1 cellular context compared by ENCODE assay signal in the genomic region with DNA sequence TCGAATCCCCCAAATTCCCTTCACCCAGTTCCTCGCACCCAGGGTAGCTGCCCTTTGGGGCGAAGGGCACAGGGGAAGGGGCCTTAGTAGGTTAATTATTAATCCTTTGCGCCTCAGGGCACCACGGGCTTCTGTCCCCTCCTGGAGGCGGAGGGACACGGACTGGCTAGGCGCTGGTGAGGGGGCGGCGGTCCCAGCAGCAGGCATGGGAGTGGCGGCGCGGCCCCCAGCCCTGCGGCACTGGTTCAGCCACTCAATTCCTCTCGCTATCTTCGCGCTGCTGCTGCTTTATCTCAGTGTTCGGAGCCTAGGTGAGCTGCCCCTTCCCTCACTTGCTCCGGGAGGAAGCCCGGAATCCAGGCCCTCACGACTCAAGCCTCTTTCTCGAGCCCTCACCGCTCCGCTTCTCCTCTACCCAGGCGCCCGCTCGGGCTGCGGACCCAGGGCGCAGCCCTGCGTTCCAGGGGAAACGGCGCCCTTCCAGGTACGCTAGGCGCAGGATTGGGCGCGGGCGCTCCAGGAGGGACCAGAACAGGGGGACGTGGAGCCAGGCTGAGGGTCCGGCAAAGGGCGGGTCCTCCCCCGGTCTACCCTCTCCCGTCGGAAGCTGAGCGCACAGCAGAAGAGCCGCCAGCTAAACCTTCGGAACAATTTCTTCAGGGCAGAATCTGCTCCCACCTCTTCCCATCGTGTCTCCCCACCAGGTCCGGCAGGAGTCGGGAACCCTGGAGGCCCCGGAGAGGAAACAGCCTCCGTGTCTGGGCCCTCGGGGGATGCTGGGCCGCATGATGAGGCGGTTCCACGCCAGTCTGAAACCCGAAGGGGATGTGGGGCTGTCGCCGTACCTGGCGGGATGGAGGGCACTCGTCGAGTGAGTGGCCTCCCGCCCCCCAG.
TF ChIP-seq lines count a peak whose summit lies in the region.

TSS of gene GLTPD2 (plus strand) at position 158 of the 894 bp plus-strand sequence. CDS start at position 206, 48 bp downstream.

TF ChIP-seq in HepG2, 621 proteins besides CTCF, POLR2A, EP300 and RAD21 (continued from another document and continues in another):
- TF ChIP-seq, protein P1, sequence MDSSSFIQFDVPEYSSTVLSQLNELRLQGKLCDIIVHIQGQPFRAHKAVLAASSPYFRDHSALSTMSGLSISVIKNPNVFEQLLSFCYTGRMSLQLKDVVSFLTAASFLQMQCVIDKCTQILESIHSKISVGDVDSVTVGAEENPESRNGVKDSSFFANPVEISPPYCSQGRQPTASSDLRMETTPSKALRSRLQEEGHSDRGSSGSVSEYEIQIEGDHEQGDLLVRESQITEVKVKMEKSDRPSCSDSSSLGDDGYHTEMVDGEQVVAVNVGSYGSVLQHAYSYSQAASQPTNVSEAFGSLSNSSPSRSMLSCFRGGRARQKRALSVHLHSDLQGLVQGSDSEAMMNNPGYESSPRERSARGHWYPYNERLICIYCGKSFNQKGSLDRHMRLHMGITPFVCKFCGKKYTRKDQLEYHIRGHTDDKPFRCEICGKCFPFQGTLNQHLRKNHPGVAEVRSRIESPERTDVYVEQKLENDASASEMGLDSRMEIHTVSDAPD (CRISPR knock-in tag; IDR thresholded peaks at IDR 0.05), result no peak
- TF ChIP-seq ZNF292 (CRISPR knock-in tag; IDR thresholded peaks at IDR 0.05; ENCODE audit: borderline replicate concordance, low read depth) (peak; percentile 52; the same call in 1 of the 2 replicates), ZNF670 (CRISPR knock-in tag; IDR thresholded peaks at IDR 0.05; ENCODE audit: borderline replicate concordance) (peak; percentile 64; the same call in 1 of the 2 replicates), REST (IDR thresholded peaks at IDR 0.05; ENCODE audit: borderline replicate concordance in 1 of 2, low read depth in 1 of 2, low read length in 2 of 2) (no peak; a peak in 1 of 4 replicates), ZNF567 (CRISPR knock-in tag; IDR thresholded peaks at IDR 0.05; ENCODE audit: borderline replicate concordance) (no peak), JDP2 (CRISPR knock-in tag; IDR thresholded peaks at IDR 0.05; ENCODE audit: borderline replicate concordance) (no peak), THAP11 (CRISPR knock-in tag; IDR thresholded peaks at IDR 0.05) (peak; percentile 73; the same call in 1 of the 2 replicates), MAFK (conservative IDR thresholded peaks at IDR 0.05 in 1 of 2, IDR thresholded peaks at IDR 0.05 in 1 of 2; ENCODE audit: low read length in 2 of 2) (no peak), TEAD2 (CRISPR knock-in tag; IDR thresholded peaks at IDR 0.05) (no peak), PHF5A (CRISPR knock-in tag; IDR thresholded peaks at IDR 0.05; ENCODE audit: low read depth, unreplicated experiment) (peak; percentile 41), ZNF768 (CRISPR knock-in tag; IDR thresholded peaks at IDR 0.05) (peak; percentile 33; the same call in 1 of the 2 replicates), SP2 (CRISPR knock-in tag; IDR thresholded peaks at IDR 0.05) (no peak), JUNB (CRISPR knock-in tag; IDR thresholded peaks at IDR 0.05; ENCODE audit: borderline replicate concordance) (no peak), SMAD9 (CRISPR knock-in tag; IDR thresholded peaks at IDR 0.05) (no peak), GABPA (IDR thresholded peaks at IDR 0.05; ENCODE audit: low read depth, low read length) (no peak), GABPA (CRISPR knock-in tag; IDR thresholded peaks at IDR 0.05; ENCODE audit: low read depth) (no peak), TBX3 (IDR thresholded peaks at IDR 0.05; ENCODE audit: borderline replicate concordance) (no peak), MXD4 (CRISPR knock-in tag; IDR thresholded peaks at IDR 0.05) (no peak), ZNF33A (CRISPR knock-in tag; IDR thresholded peaks at IDR 0.05; ENCODE audit: borderline replicate concordance) (no peak), CENPT (CRISPR knock-in tag; IDR thresholded peaks at IDR 0.05; ENCODE audit: low read depth) (no peak), ZFP90 (CRISPR knock-in tag; IDR thresholded peaks at IDR 0.05; ENCODE audit: borderline replicate concordance) (no peak), ZFP91 (CRISPR knock-in tag; IDR thresholded peaks at IDR 0.05; ENCODE audit: borderline replicate concordance) (no peak; the same call in 1 of the 2 replicates), MNT (IDR thresholded peaks at IDR 0.05) (no peak), SNAPC4 (CRISPR knock-in tag; IDR thresholded peaks at IDR 0.05) (peak; percentile 41; the same call in 1 of the 2 replicates), ETV5 (CRISPR knock-in tag; IDR thresholded peaks at IDR 0.05; ENCODE audit: borderline replicate concordance) (no peak; the same call in 1 of the 2 replicates), HNRNPH1 (optimal IDR thresholded peaks at IDR 0.05; ENCODE audit: low read depth, low read length) (peak; percentile 62)
- TF ChIP-seq, protein P2, sequence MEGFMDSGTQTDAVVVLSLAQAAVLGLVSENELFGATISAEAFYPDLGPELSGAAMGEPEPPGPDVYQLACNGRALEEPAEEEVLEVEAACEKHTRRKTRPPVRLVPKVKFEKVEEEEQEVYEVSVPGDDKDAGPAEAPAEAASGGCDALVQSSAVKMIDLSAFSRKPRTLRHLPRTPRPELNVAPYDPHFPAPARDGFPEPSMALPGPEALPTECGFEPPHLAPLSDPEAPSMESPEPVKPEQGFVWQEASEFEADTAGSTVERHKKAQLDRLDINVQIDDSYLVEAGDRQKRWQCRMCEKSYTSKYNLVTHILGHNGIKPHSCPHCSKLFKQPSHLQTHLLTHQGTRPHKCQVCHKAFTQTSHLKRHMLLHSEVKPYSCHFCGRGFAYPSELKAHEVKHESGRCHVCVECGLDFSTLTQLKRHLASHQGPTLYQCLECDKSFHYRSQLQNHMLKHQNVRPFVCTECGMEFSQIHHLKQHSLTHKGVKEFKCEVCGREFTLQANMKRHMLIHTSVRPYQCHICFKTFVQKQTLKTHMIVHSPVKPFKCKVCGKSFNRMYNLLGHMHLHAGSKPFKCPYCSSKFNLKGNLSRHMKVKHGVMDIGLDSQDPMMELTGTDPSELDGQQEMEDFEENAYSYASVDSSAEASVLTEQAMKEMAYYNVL (CRISPR knock-in tag; IDR thresholded peaks at IDR 0.05; ENCODE audit: borderline replicate concordance), result peak; percentile 58; the same call in 1 of the 2 replicates
- TF ChIP-seq, protein P3, sequence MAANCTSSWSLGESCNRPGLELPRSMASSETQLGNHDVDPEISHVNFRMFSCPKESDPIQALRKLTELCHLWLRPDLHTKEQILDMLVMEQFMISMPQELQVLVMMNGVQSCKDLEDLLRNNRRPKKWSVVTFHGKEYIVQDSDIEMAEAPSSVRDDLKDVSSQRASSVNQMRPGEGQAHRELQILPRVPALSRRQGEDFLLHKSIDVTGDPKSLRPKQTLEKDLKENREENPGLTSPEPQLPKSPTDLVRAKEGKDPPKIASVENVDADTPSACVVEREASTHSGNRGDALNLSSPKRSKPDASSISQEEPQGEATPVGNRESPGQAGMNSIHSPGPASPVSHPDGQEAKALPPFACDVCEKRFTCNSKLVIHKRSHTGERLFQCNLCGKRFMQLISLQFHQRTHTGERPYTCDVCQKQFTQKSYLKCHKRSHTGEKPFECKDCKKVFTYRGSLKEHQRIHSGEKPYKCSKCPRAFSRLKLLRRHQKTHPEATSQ (CRISPR knock-in tag; IDR thresholded peaks at IDR 0.05; ENCODE audit: borderline replicate concordance), result no peak
- TF ChIP-seq, protein P4, sequence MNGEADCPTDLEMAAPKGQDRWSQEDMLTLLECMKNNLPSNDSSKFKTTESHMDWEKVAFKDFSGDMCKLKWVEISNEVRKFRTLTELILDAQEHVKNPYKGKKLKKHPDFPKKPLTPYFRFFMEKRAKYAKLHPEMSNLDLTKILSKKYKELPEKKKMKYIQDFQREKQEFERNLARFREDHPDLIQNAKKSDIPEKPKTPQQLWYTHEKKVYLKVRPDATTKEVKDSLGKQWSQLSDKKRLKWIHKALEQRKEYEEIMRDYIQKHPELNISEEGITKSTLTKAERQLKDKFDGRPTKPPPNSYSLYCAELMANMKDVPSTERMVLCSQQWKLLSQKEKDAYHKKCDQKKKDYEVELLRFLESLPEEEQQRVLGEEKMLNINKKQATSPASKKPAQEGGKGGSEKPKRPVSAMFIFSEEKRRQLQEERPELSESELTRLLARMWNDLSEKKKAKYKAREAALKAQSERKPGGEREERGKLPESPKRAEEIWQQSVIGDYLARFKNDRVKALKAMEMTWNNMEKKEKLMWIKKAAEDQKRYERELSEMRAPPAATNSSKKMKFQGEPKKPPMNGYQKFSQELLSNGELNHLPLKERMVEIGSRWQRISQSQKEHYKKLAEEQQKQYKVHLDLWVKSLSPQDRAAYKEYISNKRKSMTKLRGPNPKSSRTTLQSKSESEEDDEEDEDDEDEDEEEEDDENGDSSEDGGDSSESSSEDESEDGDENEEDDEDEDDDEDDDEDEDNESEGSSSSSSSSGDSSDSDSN (CRISPR knock-in tag; IDR thresholded peaks at IDR 0.05), result peak; percentile 86
